25 cellular contexts compared by ENCODE assay signal in the genomic region with DNA sequence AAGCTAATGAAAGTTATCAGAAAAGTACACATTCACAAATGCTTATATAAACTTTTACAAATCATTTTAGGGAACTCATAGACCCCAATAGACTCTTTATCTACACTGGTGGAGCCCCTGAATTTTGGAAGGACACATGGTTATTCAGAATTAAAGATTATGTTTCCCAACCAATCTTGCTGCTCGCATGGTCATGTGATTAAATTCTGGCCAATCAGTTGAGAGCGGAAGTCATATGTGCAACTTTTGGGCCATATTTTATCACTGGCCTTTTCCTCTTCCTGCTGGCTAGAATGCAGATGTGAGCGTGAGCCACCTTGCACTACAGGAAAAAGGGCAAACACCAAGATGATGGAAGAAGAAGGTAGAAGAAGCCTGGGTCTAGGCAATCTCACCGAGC.
"Had no signal": no experiment of that assay in that cellular context is flagged by ENCODE, and none has a peak within 500 bp of the region (broad histone marks: within the 10 kb centered on the region; RNA-seq: fewer than 3 reads in every experiment).

No MANE protein-coding gene starts in this region.

- H3K4me3 ChIP-seq: coronary artery, dorsolateral prefrontal cortex, esophagus squamous epithelium, gastrocnemius medialis, heart right ventricle, left lung, lower lobe of right lung, mucosa of descending colon had no signal

- H3K27me3 ChIP-seq: dorsolateral prefrontal cortex, esophagus squamous epithelium, gastrocnemius medialis, heart right ventricle, left lung had no signal

- FAIRE-seq: islet of Langerhans, keratinocyte had no signal

- ATAC-seq: esophagus mucosa; gastrocnemius medialis; heart right ventricle; left cardiac atrium; left lung; left ventricle myocardium superior; lower lobe of right lung; mucosa of descending colon; naive thymus-derived CD8-positive, alpha-beta T cell had no signal

- DNase-seq: dermis blood vessel endothelial cell; dorsolateral prefrontal cortex; effector CD4-positive, alpha-beta T cell; effector memory CD4-positive, alpha-beta T cell; esophagus squamous epithelium; foreskin fibroblast; foreskin melanocyte; gastrocnemius medialis; glutamatergic neuron; head of caudate nucleus; heart right ventricle; hippocampal formation; left cardiac atrium; left lung; left ventricle myocardium superior; lower lobe of right lung; mesenchymal stem cell; mucosa of descending colon; naive B cell; naive thymus-derived CD8-positive, alpha-beta T cell had no signal

- H3K27ac ChIP-seq: coronary artery, dorsolateral prefrontal cortex, epithelial cell of prostate, esophagus squamous epithelium, gastrocnemius medialis, heart right ventricle, left lung, lower lobe of right lung had no signal

- H3K9me3 ChIP-seq: esophagus squamous epithelium, gastrocnemius medialis, left lung, lower lobe of right lung, mucosa of descending colon had no signal

- H3K4me1 ChIP-seq: esophagus squamous epithelium, gastrocnemius medialis, heart right ventricle, left lung, lower lobe of right lung had no signal
